8 cellular contexts compared by ENCODE assay signal in the genomic region with DNA sequence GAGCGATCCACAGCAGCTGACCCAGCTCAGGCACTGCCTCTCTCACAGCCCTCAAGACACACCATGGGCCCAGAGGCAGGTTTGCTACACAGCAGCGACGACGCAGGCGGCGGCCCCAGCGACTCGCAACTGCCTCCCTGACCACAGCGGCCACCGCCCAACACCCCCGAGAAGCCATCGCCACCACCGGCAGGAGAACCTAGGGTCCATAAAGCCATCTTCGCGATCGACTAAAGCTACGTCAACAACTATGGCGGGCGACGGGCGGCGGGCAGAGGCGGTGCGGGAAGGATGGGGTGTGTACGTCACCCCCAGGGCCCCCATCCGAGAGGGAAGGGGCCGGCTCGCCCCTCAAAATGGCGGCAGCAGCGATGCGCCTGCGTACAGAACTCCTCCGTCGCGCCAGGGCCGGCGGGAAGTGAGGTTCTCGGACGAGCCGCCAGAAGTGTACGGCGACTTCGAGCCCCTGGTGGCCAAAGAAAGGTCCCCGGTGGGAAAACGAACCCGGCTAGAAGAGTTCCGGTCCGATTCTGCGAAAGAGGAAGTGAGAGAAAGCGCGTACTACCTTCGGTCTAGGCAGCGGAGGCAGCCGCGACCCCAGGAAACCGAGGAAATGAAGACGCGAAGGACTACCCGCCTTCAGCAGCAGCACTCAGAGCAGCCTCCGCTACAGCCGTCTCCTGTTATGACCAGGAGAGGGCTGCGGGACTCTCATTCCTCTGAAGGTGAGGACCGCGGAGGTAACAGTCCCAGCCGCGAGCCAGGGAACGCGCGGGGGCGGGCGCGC. TPM values are rescaled to one million over a fixed set of nuclear protein-coding genes. Genes with fewer than 3 reads are reported as not detected.
DNase-seq lines count a peak whose midpoint lies in the region; ATAC-seq and TF ChIP-seq lines count a peak whose summit lies in the region.

A gene with protein sequence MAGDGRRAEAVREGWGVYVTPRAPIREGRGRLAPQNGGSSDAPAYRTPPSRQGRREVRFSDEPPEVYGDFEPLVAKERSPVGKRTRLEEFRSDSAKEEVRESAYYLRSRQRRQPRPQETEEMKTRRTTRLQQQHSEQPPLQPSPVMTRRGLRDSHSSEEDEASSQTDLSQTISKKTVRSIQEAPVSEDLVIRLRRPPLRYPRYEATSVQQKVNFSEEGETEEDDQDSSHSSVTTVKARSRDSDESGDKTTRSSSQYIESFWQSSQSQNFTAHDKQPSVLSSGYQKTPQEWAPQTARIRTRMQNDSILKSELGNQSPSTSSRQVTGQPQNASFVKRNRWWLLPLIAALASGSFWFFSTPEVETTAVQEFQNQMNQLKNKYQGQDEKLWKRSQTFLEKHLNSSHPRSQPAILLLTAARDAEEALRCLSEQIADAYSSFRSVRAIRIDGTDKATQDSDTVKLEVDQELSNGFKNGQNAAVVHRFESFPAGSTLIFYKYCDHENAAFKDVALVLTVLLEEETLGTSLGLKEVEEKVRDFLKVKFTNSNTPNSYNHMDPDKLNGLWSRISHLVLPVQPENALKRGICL (plus strand): TSS at position 33 of the 787 bp plus-strand sequence. CDS start 218 bp downstream, at position 251.

- no peaks in the 10 kb centered on the region for H3K27me3 ChIP-seq in hepatocyte

- peak within 1 kb of the TSS; percentile 77 for H2AFZ ChIP-seq in hepatocyte

- no peaks in the 10 kb centered on the region for H3K9me3 ChIP-seq in hepatocyte (ENCODE audit: low read depth)

- H3K4me2 ChIP-seq in hepatocyte, result peak within 1 kb of the TSS; percentile 89

- TF ChIP-seq CTCF in 22Rv1 (IDR thresholded peaks at IDR 0.05), result peak; percentile 67
- TF ChIP-seq CTCF in hepatocyte (IDR thresholded peaks at IDR 0.05; ENCODE audit: poor library complexity), result peak; percentile 37

- H3K9me2 ChIP-seq in hepatocyte (replicated peaks; ENCODE audit: insufficient read depth), result no peaks in the 10 kb centered on the region

- peak within 1 kb of the TSS; percentile 98 for H3K27ac ChIP-seq in 22Rv1
- peak within 1 kb of the TSS; percentile 100 for H3K27ac ChIP-seq in hepatocyte

- H4K20me1 ChIP-seq in hepatocyte (ENCODE audit: insufficient read depth, poor library complexity, severe bottlenecking), result peaks cover 4% of the 10 kb centered on the region

- peak within 1 kb of the TSS; percentile 73 for H3K4me3 ChIP-seq in hepatocyte

- peaks cover 16% of the 10 kb centered on the region for H3K4me1 ChIP-seq in hepatocyte (ENCODE audit: insufficient read depth)

- DNase-seq in NCI-H2081 (lab: John Stamatoyannopoulos, UW) (peak; percentile 99), T1000 (lab: John Stamatoyannopoulos, UW) (peak; percentile 98), astrocyte of the hippocampus (ENCODE audit: low read depth, low spot score) (peak; percentile 99), hepatocyte (ENCODE audit: low spot score) (peak; percentile 99), retina (peak; percentile 99)

- H3K36me3 ChIP-seq in hepatocyte (replicated peaks; ENCODE audit: insufficient read depth, low read depth), result no peaks in the 10 kb centered on the region

- peak; percentile 75 for ATAC-seq in GM18511 (IDR thresholded peaks at IDR 0.05; ENCODE audit: unreplicated experiment)
- ATAC-seq in HG03039 (IDR thresholded peaks at IDR 0.05; ENCODE audit: unreplicated experiment), result peak; percentile 71

- under 1% methylated on average over 69 of the region's 72 CpGs for WGBS in hepatocyte (ENCODE audit: low lambda C conversion rate, missing lambda C conversion rate)

- H3K79me2 ChIP-seq in hepatocyte, result peaks cover 61% of the 10 kb centered on the region

RNA-seq across cellular contexts. Expression of the gene that starts here (rescaled TPM):
- total RNA-seq in hepatocyte, result 36.1 and 45.6 TPM in 2 replicates
- 18.8 and 25.9 TPM in 2 replicates for polyA plus RNA-seq in hepatocyte

Comparison
In these comparisons a context has a peak if more than half of its experiments do, and no peak if none do; other contexts are left out.
1. Peak in every context shown above with its lines: DNase-seq, ATAC-seq, H3K4me3 ChIP-seq and H3K27ac ChIP-seq.